In the genomic region with DNA sequence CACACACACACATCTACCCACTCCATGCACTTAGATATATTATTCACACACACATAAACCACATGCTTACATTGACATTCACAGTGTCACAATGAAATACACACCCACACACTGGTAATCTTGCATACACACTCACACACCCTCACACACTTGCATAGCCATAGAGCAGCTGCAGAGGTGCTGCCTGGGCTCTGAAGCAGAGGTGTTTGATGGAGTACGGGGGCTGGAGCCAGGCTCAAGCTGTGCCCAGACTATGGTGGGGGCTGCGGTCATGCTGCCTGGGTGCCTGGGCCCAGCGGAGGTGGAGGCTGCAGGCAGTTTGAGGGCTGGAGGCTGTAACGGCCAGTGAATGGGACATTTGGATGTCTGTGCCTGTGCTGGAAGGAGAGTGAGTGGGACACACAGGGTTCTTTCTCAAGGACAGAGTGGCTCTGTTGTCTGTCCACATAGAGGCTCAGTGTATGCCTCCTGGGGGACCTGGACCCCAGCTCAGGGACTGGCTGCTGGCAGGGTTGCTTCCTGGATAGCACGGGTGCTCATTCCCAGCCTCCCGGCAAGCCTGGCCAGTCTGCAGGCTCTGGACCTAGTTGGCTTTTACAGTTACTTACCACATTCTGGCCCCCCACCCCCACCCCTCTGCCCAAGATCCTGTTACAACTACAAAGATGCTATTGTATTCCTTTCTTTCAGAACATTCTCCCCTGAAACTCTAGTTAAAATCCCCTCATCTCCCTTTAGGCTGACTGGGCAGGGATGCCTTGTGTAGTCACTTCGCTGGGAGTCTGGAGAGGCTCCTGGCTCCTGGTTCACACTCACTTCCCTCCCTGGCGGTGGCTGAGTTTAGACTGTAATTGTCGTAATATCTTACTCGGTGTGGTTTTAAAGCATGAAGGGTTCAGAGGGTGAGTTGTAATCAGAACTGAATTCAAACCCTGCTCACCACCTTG, we compare ENCODE assay signal across 16 cellular contexts. TPM values are rescaled to one million over a fixed set of nuclear protein-coding genes. Genes with fewer than 3 reads are reported as not detected.
DNase-seq lines count a peak whose midpoint lies in the region; ATAC-seq, FAIRE-seq and TF ChIP-seq lines count a peak whose summit lies in the region.
"Had no signal": no experiment of that assay in that cellular context is flagged by ENCODE, and none has a peak within 500 bp of the region (broad histone marks: within the 10 kb centered on the region; RNA-seq: fewer than 3 reads in every experiment).

No MANE protein-coding gene starts in this region.

- H3K4me3 ChIP-seq in heart left ventricle (no peak overlapping the region), neuronal stem cell (ENCODE audit: low read length in 2 of 2) (no peak overlapping the region), upper lobe of right lung (no peak overlapping the region), body of pancreas (no peak overlapping the region)
- H3K4me3 ChIP-seq: PC-9, spleen had no signal

- no peak overlapping the region for H4K91ac ChIP-seq in neuronal stem cell (ENCODE audit: low read depth, low read length, poor library complexity)

- peak overlapping the region; percentile 88 for H2BK15ac ChIP-seq in neuronal stem cell (ENCODE audit: low read length)

- TF ChIP-seq CTCF in heart left ventricle (IDR thresholded peaks at IDR 0.05) (no peak), upper lobe of right lung (IDR thresholded peaks at IDR 0.05) (no peak), body of pancreas (IDR thresholded peaks at IDR 0.05) (no peak)

- H2BK120ac ChIP-seq in neuronal stem cell (ENCODE audit: low read depth, low read length): no peak overlapping the region

- H3K14ac ChIP-seq in neuronal stem cell (ENCODE audit: low read length): peak overlapping the region; percentile 84

- peak overlapping the region; percentile 88 for H2AK5ac ChIP-seq in neuronal stem cell (ENCODE audit: low read depth, low read length)

- ATAC-seq in left ventricle myocardium superior: peak; percentile 22
- no peak for ATAC-seq in heart left ventricle
- ATAC-seq in upper lobe of right lung: no peak
- ATAC-seq in body of pancreas: no peak
- ATAC-seq: effector memory CD8-positive, alpha-beta T cell had no signal

- peak overlapping the region; percentile 93 for H3K18ac ChIP-seq in neuronal stem cell (ENCODE audit: low read length)

- H3K27me3 ChIP-seq in heart left ventricle (peaks cover 0 to 2% (median 0%) of the 10 kb centered on the region in 9 donors), neuronal stem cell (ENCODE audit: control insufficient read depth in 3 of 3, insufficient read depth in 3 of 3, low read depth in 1 of 3, low read length in 3 of 3) (peaks cover 0 to 11% (median 0%) of the 10 kb centered on the region in 3 experiments), upper lobe of right lung (no peaks in the 10 kb centered on the region), body of pancreas (no peaks in the 10 kb centered on the region)

- no peak overlapping the region for H3K4me2 ChIP-seq in neuronal stem cell (ENCODE audit: insufficient read depth, low read length, poor library complexity, severe bottlenecking)
- H3K4me2 ChIP-seq: PC-9 had no signal

- H3K4ac ChIP-seq in neuronal stem cell (ENCODE audit: low read length): peak overlapping the region; percentile 94

- FAIRE-seq in GM12891 (lab: Jason Lieb, UNC): no peak

- peak overlapping the region; percentile 91 for H2BK5ac ChIP-seq in neuronal stem cell (ENCODE audit: low read length)

- TF ChIP-seq POLR2A in heart left ventricle (IDR thresholded peaks at IDR 0.05) (no peak), GM12891 (IDR thresholded peaks at IDR 0.05; ENCODE audit: low read depth, low read length) (no peak), body of pancreas (IDR thresholded peaks at IDR 0.05) (no peak)

- WGBS in heart left ventricle, 4 donors: 75 to 85% (median 76%) methylated on average over 10 of the region's 10 CpGs
- no CpG with 5 or more reads among the region's 10 CpGs for WGBS in neuronal stem cell (ENCODE audit: extremely low coverage in 2 of 2, insufficient read length in 2 of 2, insufficient replicate concordance in 1 of 2), 2 donors
- 65 to 73% methylated on average over 8 to 10 of the region's 10 CpGs for WGBS in body of pancreas, 2 donors

- DNase-seq in left ventricle myocardium superior: no peak
- no peak for DNase-seq in heart left ventricle
- peak; percentile 43 for DNase-seq in epidermal melanocyte (ENCODE audit: insufficient read length, low spot score)
- DNase-seq in neuronal stem cell (ENCODE audit: low spot score): no peak
- no peak for DNase-seq in HK-2 (ENCODE audit: unreplicated experiment)
- no peak for DNase-seq in upper lobe of right lung
- no peak for DNase-seq in GM12891 (ENCODE audit: insufficient read length, low spot score)
- no peak for DNase-seq in body of pancreas
- DNase-seq: activated CD4-positive, alpha-beta T cell treated with anti-CD3 and anti-CD28 coated beads, Interleukin-2, amount 50 U/mL, for 48 hours; effector memory CD8-positive, alpha-beta T cell; GDM1; NCI-H146; NCI-H446 treated with DMSO at 0.1 percent for 48 hours; PC-9; spleen had no signal

- no peak overlapping the region for H4K8ac ChIP-seq in neuronal stem cell (ENCODE audit: low read depth, low read length)

- H3K79me1 ChIP-seq in neuronal stem cell (ENCODE audit: low read depth, low read length): no peaks in the 10 kb centered on the region

- intact Hi-C loops in left ventricle myocardium superior (cut with micrococcal nuclease): no loop called here
- intact Hi-C loops in heart left ventricle (cut with DNase I): no loop called here
- intact Hi-C loops in upper lobe of right lung (cut with DNase I): no loop called here
- intact Hi-C loops in body of pancreas (cut with DNase I): no loop called here

- H3K36me3 ChIP-seq in heart left ventricle: no peaks in the 10 kb centered on the region
- no peaks in the 10 kb centered on the region for H3K36me3 ChIP-seq in neuronal stem cell (replicated peaks in 1 of 2; ENCODE audit: control insufficient read depth in 2 of 2, insufficient read depth in 2 of 2, low read length in 2 of 2)
- no peaks in the 10 kb centered on the region for H3K36me3 ChIP-seq in upper lobe of right lung
- H3K36me3 ChIP-seq in body of pancreas (replicated peaks in 1 of 2; ENCODE audit: insufficient read depth in 1 of 2, low read depth in 2 of 2): no peaks in the 10 kb centered on the region
- H3K36me3 ChIP-seq: spleen had no signal

- H3K27ac ChIP-seq in heart left ventricle (no peak overlapping the region), neuronal stem cell (replicated peaks; ENCODE audit: low read length) (peak overlapping the region; percentile 26), upper lobe of right lung (no peak overlapping the region), body of pancreas (no peak overlapping the region)
- H3K27ac ChIP-seq: PC-9, spleen had no signal

- H3K23ac ChIP-seq in neuronal stem cell (ENCODE audit: low read depth, low read length, poor library complexity): peak overlapping the region; percentile 94

- H3K4me1 ChIP-seq in heart left ventricle: peaks cover 0 to 2% (median 0%) of the 10 kb centered on the region in 12 donors
- H3K4me1 ChIP-seq in neuronal stem cell (ENCODE audit: control insufficient read depth in 2 of 2, insufficient read depth in 1 of 2, low read depth in 1 of 2, low read length in 2 of 2): peaks cover 0 to 15% of the 10 kb centered on the region in 2 donors
- H3K4me1 ChIP-seq in upper lobe of right lung: no peaks in the 10 kb centered on the region
- peaks cover 2% of the 10 kb centered on the region for H3K4me1 ChIP-seq in body of pancreas
- H3K4me1 ChIP-seq: spleen had no signal

- H3K9me3 ChIP-seq in heart left ventricle (no peaks in the 10 kb centered on the region), neuronal stem cell (replicated peaks in 1 of 2; ENCODE audit: control insufficient read depth in 2 of 2, insufficient read depth in 1 of 2, low read depth in 1 of 2, low read length in 2 of 2) (no peaks in the 10 kb centered on the region), upper lobe of right lung (no peaks in the 10 kb centered on the region), body of pancreas (no peaks in the 10 kb centered on the region)
- H3K9me3 ChIP-seq: spleen had no signal

- H3K9ac ChIP-seq in neuronal stem cell (ENCODE audit: low read depth, low read length, poor library complexity): peak overlapping the region; percentile 63

- peak overlapping the region; percentile 86 for H2BK12ac ChIP-seq in neuronal stem cell (ENCODE audit: low read length)

- H2AFZ ChIP-seq in neuronal stem cell (ENCODE audit: low read length): no peak overlapping the region
- H2AFZ ChIP-seq: PC-9 had no signal

TF ChIP-seq in GM12891, 5 proteins besides CTCF, POLR2A, EP300 and RAD21:
- TF ChIP-seq SPI1 (IDR thresholded peaks at IDR 0.05; ENCODE audit: low read depth, low read length): no peak
- no peak for TF ChIP-seq POU2F2 (IDR thresholded peaks at IDR 0.05; ENCODE audit: low read depth, low read length)
- no peak for TF ChIP-seq POLR2AphosphoS5 (IDR thresholded peaks at IDR 0.05; ENCODE audit: low read depth, low read length)
- TF ChIP-seq TAF1 (IDR thresholded peaks at IDR 0.05; ENCODE audit: low read depth, low read length): no peak
- no peak for TF ChIP-seq PAX5 (IDR thresholded peaks at IDR 0.05; ENCODE audit: insufficient read depth, low read length, severe bottlenecking)

RNA-seq across cellular contexts. Expression of a gene that starts 12.5 kb away (rescaled TPM):
- 0.59 TPM for total RNA-seq in left ventricle myocardium superior
- total RNA-seq in heart left ventricle: 1 to 10 TPM in 2 of 9 donors, under 1 TPM in 7; 0.19 to 2.5 (median 0.52) TPM
- polyA plus RNA-seq in heart left ventricle: under 1 TPM; 0.23 to 0.47 TPM
- polyA plus RNA-seq in neuronal stem cell (2013, experiment 1 of 2): 1.8 TPM
- polyA plus RNA-seq in neuronal stem cell (2013, experiment 2 of 2): 1.7 TPM
- total RNA-seq in upper lobe of right lung: 3.9 TPM
- not detected for polyA plus RNA-seq in GM12891 (2012; ENCODE audit: low read depth, missing spikeins)
- total RNA-seq in body of pancreas: 10 to 100 TPM in 1 of 2 donors, 1 to 10 TPM in 1; 8.8 to 16.8 TPM
- total RNA-seq: activated T-helper 2 cell treated with anti-CD3 and anti-CD28 coated beads, Interferon-gamma antibody, Interleukin-2, Interleukin-4, amounts not matched to agents 10 μg/mL and 5 μg/mL and 100 μg/mL, durations not matched to agents 14 hours and 24 hours and 36 hours; PC-9 had no signal
